Comparison of ENCODE assay signal across 1 cellular context in genomic region chr11:66231561-66231960, GRCh38.
TF ChIP-seq lines count a peak whose summit lies in the region.

No MANE protein-coding gene starts in this region.

TF ChIP-seq in GM23338, 12 proteins besides CTCF, POLR2A, EP300 and RAD21 (continued from another document):
- TF ChIP-seq ZNF462 (CRISPR knock-in tag; IDR thresholded peaks at IDR 0.05) = no peak
- no peak for TF ChIP-seq ZNF331 (CRISPR knock-in tag; IDR thresholded peaks at IDR 0.05; ENCODE audit: low read depth)
